8 cellular contexts compared by ENCODE assay signal in the genomic region with DNA sequence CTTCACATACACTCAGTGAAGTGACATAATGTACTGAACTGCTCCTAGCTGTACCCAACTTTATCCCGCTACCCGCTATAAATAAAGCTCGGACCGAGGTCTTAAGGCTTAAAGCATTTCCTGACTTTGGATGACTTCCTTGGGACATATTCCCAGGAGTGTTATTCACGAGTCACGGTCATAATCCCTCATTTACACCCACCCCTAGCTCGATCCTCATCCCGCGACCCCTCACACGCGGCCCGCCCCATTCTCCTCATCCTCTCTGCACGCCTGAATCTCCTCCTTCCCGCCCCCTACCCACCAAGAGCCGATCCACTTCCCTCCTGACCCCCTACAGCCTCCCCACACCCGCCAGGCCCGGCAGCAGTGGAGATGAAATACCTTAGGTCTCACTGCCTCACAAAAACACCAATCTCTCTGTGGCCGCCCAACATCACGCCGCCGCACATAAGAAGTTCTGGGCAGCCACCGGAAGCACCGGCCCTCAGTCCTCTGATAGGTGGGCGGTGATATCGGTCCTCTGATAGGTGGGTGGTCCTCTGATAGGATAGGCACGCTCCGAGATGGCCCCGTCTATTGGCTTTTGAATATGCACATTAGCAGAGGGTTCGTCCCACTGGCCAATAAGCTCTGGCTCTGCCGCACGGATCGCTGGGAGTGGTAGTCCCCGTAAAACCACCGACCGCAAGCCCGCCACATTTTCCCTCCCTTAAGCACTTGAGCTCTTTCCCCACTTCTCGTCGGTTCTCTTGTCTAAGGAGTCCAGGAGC. TPM values are rescaled to one million over a fixed set of nuclear protein-coding genes. Genes with fewer than 3 reads are reported as not detected.
DNase-seq lines count a peak whose midpoint lies in the region; ATAC-seq and TF ChIP-seq lines count a peak whose summit lies in the region.

A gene with protein sequence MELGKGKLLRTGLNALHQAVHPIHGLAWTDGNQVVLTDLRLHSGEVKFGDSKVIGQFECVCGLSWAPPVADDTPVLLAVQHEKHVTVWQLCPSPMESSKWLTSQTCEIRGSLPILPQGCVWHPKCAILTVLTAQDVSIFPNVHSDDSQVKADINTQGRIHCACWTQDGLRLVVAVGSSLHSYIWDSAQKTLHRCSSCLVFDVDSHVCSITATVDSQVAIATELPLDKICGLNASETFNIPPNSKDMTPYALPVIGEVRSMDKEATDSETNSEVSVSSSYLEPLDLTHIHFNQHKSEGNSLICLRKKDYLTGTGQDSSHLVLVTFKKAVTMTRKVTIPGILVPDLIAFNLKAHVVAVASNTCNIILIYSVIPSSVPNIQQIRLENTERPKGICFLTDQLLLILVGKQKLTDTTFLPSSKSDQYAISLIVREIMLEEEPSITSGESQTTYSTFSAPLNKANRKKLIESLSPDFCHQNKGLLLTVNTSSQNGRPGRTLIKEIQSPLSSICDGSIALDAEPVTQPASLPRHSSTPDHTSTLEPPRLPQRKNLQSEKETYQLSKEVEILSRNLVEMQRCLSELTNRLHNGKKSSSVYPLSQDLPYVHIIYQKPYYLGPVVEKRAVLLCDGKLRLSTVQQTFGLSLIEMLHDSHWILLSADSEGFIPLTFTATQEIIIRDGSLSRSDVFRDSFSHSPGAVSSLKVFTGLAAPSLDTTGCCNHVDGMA (minus strand): TSS at position 462 of the 773 bp plus-strand sequence. CDS start 7,897 bp downstream, outside the sequence.

- peak; percentile 95 for DNase-seq in GM04504 (ENCODE audit: low read depth)
- DNase-seq in NCI-H1048 (lab: John Stamatoyannopoulos, UW) = peak; percentile 88
- peak; percentile 93 for DNase-seq in SK-N-SH
- peak; percentile 89 for DNase-seq in activated naive CD4-positive, alpha-beta T cell treated with anti-CD3 and anti-CD28 coated beads, Interleukin-2, amount 50 U/mL, for 16 hours
- DNase-seq in glomerular endothelial cell (ENCODE audit: extremely low read depth, low read depth, low spot score) = peak; percentile 93
- peak; percentile 97 for DNase-seq in occipital lobe (lab: John Stamatoyannopoulos, UW)
- DNase-seq in testis = peak; percentile 100

- H3K27ac ChIP-seq in SK-N-SH (ENCODE audit: low read depth in 2 of 2, low read length in 1 of 2) (peak within 1 kb of the TSS; percentile 54 to 74; a peak in 3 of 4 replicates), testis (peak within 1 kb of the TSS; percentile 28 to 56)

- H3K4me3 ChIP-seq in SK-N-SH (ENCODE audit: low read depth in 2 of 2, low read length in 1 of 2) (peak within 1 kb of the TSS; percentile 75 to 89), testis (peak within 1 kb of the TSS; percentile 78 to 87)

- peak; percentile 99 for ATAC-seq in HG02571 (IDR thresholded peaks at IDR 0.05; ENCODE audit: unreplicated experiment)

- H3K27me3 ChIP-seq in SK-N-SH (ENCODE audit: insufficient read depth) (no peaks in the 10 kb centered on the region), testis (no peaks in the 10 kb centered on the region)

- H4K20me1 ChIP-seq in SK-N-SH (ENCODE audit: insufficient read depth) = no peaks in the 10 kb centered on the region

- POLR2A ChIA-PET in SK-N-SH (lab: Yijun Ruan, JAX) = interaction anchor here (0.6 to 1.7 kb wide), 12 partner anchors 11 to 940 kb away, joined by 3 to 16 read pairs (median 4); a partner anchor contains a TSS

- intact Hi-C loops in testis (cut with DNase I; ENCODE audit: low total_unique reads) = no loop called here

- peaks cover 15% of the 10 kb centered on the region for H3F3A ChIP-seq in SK-N-SH (replicated peaks; ENCODE audit: insufficient read depth)

- H3K9me2 ChIP-seq in SK-N-SH = no peaks in the 10 kb centered on the region

- TF ChIP-seq CTCF in SK-N-SH (IDR thresholded peaks at IDR 0.05) = no peak
- TF ChIP-seq CTCF in testis (IDR thresholded peaks at IDR 0.05) = no peak

- TF ChIP-seq POLR2A in testis (IDR thresholded peaks at IDR 0.05) = no peak

- H3K9me3 ChIP-seq in SK-N-SH = no peaks in the 10 kb centered on the region
- H3K9me3 ChIP-seq in testis = no peaks in the 10 kb centered on the region

- H3K79me2 ChIP-seq in SK-N-SH (ENCODE audit: insufficient read depth) = peaks cover 49% of the 10 kb centered on the region

- H3K36me3 ChIP-seq in SK-N-SH (replicated peaks in 1 of 2; ENCODE audit: control insufficient read depth in 1 of 2, insufficient read depth in 2 of 2, low read length in 1 of 2) (no peaks in the 10 kb centered on the region), testis (ENCODE audit: low read depth, missing control alignments) (no peaks in the 10 kb centered on the region)

- H3K4me1 ChIP-seq in SK-N-SH (ENCODE audit: control insufficient read depth in 1 of 2, insufficient read depth in 2 of 2, low read depth in 1 of 2, low read length in 1 of 2) (peaks cover 3 to 16% of the 10 kb centered on the region in 2 experiments; a peak in 2 of 4 replicates), testis (peaks cover 4% of the 10 kb centered on the region)

- peak within 1 kb of the TSS; percentile 90 for H2AFZ ChIP-seq in SK-N-SH (ENCODE audit: low read depth)

- H3K4me2 ChIP-seq in SK-N-SH = peak within 1 kb of the TSS; percentile 71

- under 1% methylated on average over 38 of the region's 38 CpGs for WGBS in SK-N-SH (ENCODE audit: low lambda C conversion rate)
- WGBS in testis, 2 donors = 0 to 1% methylated on average over 32 to 38 of the region's 38 CpGs

- TF ChIP-seq RAD21 in SK-N-SH (IDR thresholded peaks at IDR 0.05; ENCODE audit: low read length) = no peak

- peak within 1 kb of the TSS; percentile 75 for H3K9ac ChIP-seq in SK-N-SH

- CTCF ChIA-PET in SK-N-SH (lab: Yijun Ruan, JAX) = interaction anchor here (0.6 to 5.1 kb wide), 6 partner anchors 14 to 351 kb away, joined by 3 to 38 read pairs (median 6); a partner anchor contains a TSS

- TF ChIP-seq EP300 in SK-N-SH (IDR thresholded peaks at IDR 0.05; ENCODE audit: borderline replicate concordance in 1 of 2, low read depth in 1 of 2, low read length in 1 of 2) = no peak

TF ChIP-seq in SK-N-SH, 30 proteins besides CTCF, POLR2A, EP300 and RAD21 (continues in another document):
- TF ChIP-seq RFX5 (IDR thresholded peaks at IDR 0.05; ENCODE audit: low read length) (no peak), SIN3A (IDR thresholded peaks at IDR 0.05; ENCODE audit: borderline replicate concordance, low read depth, low read length) (peak; percentile 73), ELF1 (IDR thresholded peaks at IDR 0.05) (peak; percentile 69), CHD2 (IDR thresholded peaks at IDR 0.05; ENCODE audit: low read length, partially characterized antibody) (peak; percentile 94), FOSL2 (IDR thresholded peaks at IDR 0.05; ENCODE audit: borderline replicate concordance, low read depth) (no peak)
- TF ChIP-seq, protein P1, sequence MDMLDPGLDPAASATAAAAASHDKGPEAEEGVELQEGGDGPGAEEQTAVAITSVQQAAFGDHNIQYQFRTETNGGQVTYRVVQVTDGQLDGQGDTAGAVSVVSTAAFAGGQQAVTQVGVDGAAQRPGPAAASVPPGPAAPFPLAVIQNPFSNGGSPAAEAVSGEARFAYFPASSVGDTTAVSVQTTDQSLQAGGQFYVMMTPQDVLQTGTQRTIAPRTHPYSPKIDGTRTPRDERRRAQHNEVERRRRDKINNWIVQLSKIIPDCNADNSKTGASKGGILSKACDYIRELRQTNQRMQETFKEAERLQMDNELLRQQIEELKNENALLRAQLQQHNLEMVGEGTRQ (IDR thresholded peaks at IDR 0.05; ENCODE audit: borderline replicate concordance, low read depth, low read length) = no peak
- TF ChIP-seq, protein P2, sequence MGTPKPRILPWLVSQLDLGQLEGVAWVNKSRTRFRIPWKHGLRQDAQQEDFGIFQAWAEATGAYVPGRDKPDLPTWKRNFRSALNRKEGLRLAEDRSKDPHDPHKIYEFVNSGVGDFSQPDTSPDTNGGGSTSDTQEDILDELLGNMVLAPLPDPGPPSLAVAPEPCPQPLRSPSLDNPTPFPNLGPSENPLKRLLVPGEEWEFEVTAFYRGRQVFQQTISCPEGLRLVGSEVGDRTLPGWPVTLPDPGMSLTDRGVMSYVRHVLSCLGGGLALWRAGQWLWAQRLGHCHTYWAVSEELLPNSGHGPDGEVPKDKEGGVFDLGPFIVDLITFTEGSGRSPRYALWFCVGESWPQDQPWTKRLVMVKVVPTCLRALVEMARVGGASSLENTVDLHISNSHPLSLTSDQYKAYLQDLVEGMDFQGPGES (IDR thresholded peaks at IDR 0.05; ENCODE audit: low read depth, low read length) = peak; percentile 91
- TF ChIP-seq, protein P3, sequence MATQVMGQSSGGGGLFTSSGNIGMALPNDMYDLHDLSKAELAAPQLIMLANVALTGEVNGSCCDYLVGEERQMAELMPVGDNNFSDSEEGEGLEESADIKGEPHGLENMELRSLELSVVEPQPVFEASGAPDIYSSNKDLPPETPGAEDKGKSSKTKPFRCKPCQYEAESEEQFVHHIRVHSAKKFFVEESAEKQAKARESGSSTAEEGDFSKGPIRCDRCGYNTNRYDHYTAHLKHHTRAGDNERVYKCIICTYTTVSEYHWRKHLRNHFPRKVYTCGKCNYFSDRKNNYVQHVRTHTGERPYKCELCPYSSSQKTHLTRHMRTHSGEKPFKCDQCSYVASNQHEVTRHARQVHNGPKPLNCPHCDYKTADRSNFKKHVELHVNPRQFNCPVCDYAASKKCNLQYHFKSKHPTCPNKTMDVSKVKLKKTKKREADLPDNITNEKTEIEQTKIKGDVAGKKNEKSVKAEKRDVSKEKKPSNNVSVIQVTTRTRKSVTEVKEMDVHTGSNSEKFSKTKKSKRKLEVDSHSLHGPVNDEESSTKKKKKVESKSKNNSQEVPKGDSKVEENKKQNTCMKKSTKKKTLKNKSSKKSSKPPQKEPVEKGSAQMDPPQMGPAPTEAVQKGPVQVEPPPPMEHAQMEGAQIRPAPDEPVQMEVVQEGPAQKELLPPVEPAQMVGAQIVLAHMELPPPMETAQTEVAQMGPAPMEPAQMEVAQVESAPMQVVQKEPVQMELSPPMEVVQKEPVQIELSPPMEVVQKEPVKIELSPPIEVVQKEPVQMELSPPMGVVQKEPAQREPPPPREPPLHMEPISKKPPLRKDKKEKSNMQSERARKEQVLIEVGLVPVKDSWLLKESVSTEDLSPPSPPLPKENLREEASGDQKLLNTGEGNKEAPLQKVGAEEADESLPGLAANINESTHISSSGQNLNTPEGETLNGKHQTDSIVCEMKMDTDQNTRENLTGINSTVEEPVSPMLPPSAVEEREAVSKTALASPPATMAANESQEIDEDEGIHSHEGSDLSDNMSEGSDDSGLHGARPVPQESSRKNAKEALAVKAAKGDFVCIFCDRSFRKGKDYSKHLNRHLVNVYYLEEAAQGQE (IDR thresholded peaks at IDR 0.05; ENCODE audit: low read depth, low read length) = peak; percentile 63; the same call in 1 of the 2 replicates

RNA-seq across cellular contexts. Expression of the gene that starts here (rescaled TPM):
- 7.1 and 11.9 TPM in 2 replicates for polyA plus RNA-seq in SK-N-SH (2012; rRNA removed)
- 7.2 and 8.2 TPM in 2 replicates for polyA plus RNA-seq in SK-N-SH (2012; cell fraction: cytosol; rRNA removed)
- polyA plus RNA-seq in SK-N-SH (2012; cell fraction: nucleus; rRNA removed) = 11.9 and 20.3 TPM in 2 replicates
- 9.1 and 10.4 TPM in 2 replicates for total RNA-seq in glomerular endothelial cell
- total RNA-seq in occipital lobe = 23.7 TPM
- 10 to 100 TPM in 1 of 2 donors, 1 to 10 TPM in 1; 9.8 to 11.5 TPM for total RNA-seq in testis
- 10.4 TPM for polyA plus RNA-seq in testis (ENCODE audit: insufficient read depth, low read depth, low replicate concordance)

Comparison
In these comparisons a context has a peak if more than half of its experiments do, and no peak if none do; other contexts are left out.
1. Peak in every context shown above with its lines: DNase-seq, ATAC-seq, H3K4me3 ChIP-seq and H3K27ac ChIP-seq.